Comparison of ENCODE assay signal across 2 cellular contexts in the genomic region with DNA sequence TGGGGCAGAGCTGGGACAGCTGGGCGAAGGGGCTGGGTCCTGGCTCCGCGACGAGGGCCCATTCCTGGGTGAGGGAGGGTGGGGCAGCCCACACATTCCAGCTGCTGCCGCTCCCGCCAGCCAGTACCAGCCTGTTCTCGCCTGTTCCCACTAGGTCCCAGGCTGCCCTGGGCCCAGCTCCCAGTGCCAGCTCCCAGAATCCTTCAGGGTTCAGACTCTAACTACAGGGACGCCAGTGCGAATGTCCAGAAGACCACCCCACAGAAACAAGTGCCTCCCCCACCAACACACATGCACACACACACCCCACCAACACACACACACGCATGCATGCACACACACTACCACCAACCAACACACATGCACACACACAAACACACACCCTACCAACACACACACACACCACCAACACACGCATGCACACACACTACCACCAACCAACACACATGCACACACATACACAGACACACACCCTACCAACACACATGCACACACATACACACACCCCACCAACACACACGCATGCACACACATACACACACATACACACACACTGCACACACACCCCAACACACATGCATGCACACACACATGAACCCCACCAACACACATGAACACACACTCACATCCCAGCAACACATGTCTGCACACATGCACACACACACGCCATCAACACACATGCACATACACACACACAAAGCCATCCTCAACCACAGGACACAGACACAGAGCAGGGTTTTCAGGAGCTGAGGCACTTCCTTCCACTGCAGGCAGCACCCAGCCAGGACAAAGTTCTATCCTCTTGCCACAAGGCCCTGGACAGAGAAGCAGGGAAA.
TF ChIP-seq lines count a peak whose summit lies in the region.

No MANE protein-coding gene starts in this region.

TF ChIP-seq in SK-N-SH, 30 proteins besides CTCF, POLR2A, EP300 and RAD21 (continued from another document):
- no peak for TF ChIP-seq SIN3A (IDR thresholded peaks at IDR 0.05; ENCODE audit: borderline replicate concordance, low read depth, low read length)
- TF ChIP-seq TEAD4 (IDR thresholded peaks at IDR 0.05; ENCODE audit: borderline replicate concordance, insufficient read depth), result no peak
- no peak for TF ChIP-seq FOXJ3 (CRISPR knock-in tag; IDR thresholded peaks at IDR 0.05)
- TF ChIP-seq MXI1 (IDR thresholded peaks at IDR 0.05; ENCODE audit: low read depth, low read length), result no peak
- TF ChIP-seq, protein P1, sequence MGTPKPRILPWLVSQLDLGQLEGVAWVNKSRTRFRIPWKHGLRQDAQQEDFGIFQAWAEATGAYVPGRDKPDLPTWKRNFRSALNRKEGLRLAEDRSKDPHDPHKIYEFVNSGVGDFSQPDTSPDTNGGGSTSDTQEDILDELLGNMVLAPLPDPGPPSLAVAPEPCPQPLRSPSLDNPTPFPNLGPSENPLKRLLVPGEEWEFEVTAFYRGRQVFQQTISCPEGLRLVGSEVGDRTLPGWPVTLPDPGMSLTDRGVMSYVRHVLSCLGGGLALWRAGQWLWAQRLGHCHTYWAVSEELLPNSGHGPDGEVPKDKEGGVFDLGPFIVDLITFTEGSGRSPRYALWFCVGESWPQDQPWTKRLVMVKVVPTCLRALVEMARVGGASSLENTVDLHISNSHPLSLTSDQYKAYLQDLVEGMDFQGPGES (IDR thresholded peaks at IDR 0.05; ENCODE audit: low read depth, low read length), result no peak
- no peak for TF ChIP-seq POLR2AphosphoS5 (IDR thresholded peaks at IDR 0.05; ENCODE audit: low read depth, low read length)
- TF ChIP-seq, protein P2, sequence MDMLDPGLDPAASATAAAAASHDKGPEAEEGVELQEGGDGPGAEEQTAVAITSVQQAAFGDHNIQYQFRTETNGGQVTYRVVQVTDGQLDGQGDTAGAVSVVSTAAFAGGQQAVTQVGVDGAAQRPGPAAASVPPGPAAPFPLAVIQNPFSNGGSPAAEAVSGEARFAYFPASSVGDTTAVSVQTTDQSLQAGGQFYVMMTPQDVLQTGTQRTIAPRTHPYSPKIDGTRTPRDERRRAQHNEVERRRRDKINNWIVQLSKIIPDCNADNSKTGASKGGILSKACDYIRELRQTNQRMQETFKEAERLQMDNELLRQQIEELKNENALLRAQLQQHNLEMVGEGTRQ (IDR thresholded peaks at IDR 0.05; ENCODE audit: borderline replicate concordance, low read depth, low read length), result no peak
- TF ChIP-seq, protein P3, sequence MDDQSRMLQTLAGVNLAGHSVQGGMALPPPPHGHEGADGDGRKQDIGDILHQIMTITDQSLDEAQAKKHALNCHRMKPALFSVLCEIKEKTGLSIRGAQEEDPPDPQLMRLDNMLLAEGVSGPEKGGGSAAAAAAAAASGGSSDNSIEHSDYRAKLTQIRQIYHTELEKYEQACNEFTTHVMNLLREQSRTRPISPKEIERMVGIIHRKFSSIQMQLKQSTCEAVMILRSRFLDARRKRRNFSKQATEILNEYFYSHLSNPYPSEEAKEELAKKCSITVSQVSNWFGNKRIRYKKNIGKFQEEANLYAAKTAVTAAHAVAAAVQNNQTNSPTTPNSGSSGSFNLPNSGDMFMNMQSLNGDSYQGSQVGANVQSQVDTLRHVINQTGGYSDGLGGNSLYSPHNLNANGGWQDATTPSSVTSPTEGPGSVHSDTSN (IDR thresholded peaks at IDR 0.05), result no peak
- TF ChIP-seq GABPA (IDR thresholded peaks at IDR 0.05; ENCODE audit: low read depth), result no peak
- TF ChIP-seq TAF1 (IDR thresholded peaks at IDR 0.05; ENCODE audit: borderline replicate concordance, low read depth, low read length), result no peak
- TF ChIP-seq EZH2phosphoT487 (IDR thresholded peaks at IDR 0.05; ENCODE audit: borderline replicate concordance, low read depth), result no peak
- no peak for TF ChIP-seq JUND (IDR thresholded peaks at IDR 0.05)
TF ChIP-seq in SK-N-SH: peak in this region for 0.

TF ChIP-seq in SK-N-SH treated with all-trans-retinoic acid at 6 μM for 48 hours, 23 proteins besides CTCF, POLR2A, EP300 and RAD21 (continued from another document):
- TF ChIP-seq, protein P4, sequence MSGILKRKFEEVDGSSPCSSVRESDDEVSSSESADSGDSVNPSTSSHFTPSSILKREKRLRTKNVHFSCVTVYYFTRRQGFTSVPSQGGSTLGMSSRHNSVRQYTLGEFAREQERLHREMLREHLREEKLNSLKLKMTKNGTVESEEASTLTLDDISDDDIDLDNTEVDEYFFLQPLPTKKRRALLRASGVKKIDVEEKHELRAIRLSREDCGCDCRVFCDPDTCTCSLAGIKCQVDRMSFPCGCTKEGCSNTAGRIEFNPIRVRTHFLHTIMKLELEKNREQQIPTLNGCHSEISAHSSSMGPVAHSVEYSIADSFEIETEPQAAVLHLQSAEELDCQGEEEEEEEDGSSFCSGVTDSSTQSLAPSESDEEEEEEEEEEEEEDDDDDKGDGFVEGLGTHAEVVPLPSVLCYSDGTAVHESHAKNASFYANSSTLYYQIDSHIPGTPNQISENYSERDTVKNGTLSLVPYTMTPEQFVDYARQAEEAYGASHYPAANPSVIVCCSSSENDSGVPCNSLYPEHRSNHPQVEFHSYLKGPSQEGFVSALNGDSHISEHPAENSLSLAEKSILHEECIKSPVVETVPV (CRISPR knock-in tag; IDR thresholded peaks at IDR 0.05), result no peak
- TF ChIP-seq, protein P5, sequence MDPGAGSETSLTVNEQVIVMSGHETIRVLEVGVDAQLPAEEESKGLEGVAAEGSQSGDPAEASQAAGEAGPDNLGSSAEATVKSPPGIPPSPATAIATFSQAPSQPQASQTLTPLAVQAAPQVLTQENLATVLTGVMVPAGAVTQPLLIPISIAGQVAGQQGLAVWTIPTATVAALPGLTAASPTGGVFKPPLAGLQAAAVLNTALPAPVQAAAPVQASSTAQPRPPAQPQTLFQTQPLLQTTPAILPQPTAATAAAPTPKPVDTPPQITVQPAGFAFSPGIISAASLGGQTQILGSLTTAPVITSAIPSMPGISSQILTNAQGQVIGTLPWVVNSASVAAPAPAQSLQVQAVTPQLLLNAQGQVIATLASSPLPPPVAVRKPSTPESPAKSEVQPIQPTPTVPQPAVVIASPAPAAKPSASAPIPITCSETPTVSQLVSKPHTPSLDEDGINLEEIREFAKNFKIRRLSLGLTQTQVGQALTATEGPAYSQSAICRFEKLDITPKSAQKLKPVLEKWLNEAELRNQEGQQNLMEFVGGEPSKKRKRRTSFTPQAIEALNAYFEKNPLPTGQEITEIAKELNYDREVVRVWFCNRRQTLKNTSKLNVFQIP (CRISPR knock-in tag; IDR thresholded peaks at IDR 0.05; ENCODE audit: borderline replicate concordance, low read depth), result no peak
- TF ChIP-seq, protein P6, sequence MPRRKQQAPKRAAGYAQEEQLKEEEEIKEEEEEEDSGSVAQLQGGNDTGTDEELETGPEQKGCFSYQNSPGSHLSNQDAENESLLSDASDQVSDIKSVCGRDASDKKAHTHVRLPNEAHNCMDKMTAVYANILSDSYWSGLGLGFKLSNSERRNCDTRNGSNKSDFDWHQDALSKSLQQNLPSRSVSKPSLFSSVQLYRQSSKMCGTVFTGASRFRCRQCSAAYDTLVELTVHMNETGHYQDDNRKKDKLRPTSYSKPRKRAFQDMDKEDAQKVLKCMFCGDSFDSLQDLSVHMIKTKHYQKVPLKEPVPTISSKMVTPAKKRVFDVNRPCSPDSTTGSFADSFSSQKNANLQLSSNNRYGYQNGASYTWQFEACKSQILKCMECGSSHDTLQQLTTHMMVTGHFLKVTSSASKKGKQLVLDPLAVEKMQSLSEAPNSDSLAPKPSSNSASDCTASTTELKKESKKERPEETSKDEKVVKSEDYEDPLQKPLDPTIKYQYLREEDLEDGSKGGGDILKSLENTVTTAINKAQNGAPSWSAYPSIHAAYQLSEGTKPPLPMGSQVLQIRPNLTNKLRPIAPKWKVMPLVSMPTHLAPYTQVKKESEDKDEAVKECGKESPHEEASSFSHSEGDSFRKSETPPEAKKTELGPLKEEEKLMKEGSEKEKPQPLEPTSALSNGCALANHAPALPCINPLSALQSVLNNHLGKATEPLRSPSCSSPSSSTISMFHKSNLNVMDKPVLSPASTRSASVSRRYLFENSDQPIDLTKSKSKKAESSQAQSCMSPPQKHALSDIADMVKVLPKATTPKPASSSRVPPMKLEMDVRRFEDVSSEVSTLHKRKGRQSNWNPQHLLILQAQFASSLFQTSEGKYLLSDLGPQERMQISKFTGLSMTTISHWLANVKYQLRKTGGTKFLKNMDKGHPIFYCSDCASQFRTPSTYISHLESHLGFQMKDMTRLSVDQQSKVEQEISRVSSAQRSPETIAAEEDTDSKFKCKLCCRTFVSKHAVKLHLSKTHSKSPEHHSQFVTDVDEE (CRISPR knock-in tag; IDR thresholded peaks at IDR 0.05), result no peak
- TF ChIP-seq BACH2 (CRISPR knock-in tag; IDR thresholded peaks at IDR 0.05; ENCODE audit: borderline replicate concordance) (no peak), OSR1 (CRISPR knock-in tag; IDR thresholded peaks at IDR 0.05) (no peak), ESRRG (CRISPR knock-in tag; IDR thresholded peaks at IDR 0.05) (no peak), ZFP3 (CRISPR knock-in tag; IDR thresholded peaks at IDR 0.05) (no peak), ZNF565 (CRISPR knock-in tag; conservative IDR thresholded peaks at IDR 0.05; ENCODE audit: low read depth) (no peak), ARNTL (CRISPR knock-in tag; IDR thresholded peaks at IDR 0.05; ENCODE audit: borderline replicate concordance, low read depth) (no peak), CSDC2 (CRISPR knock-in tag; IDR thresholded peaks at IDR 0.05) (no peak), TCF4 (CRISPR knock-in tag; IDR thresholded peaks at IDR 0.05; ENCODE audit: borderline replicate concordance) (no peak), SNAI2 (CRISPR knock-in tag; IDR thresholded peaks at IDR 0.05) (no peak), PPARA (CRISPR knock-in tag; IDR thresholded peaks at IDR 0.05; ENCODE audit: borderline replicate concordance) (no peak), ZNF8 (CRISPR knock-in tag; IDR thresholded peaks at IDR 0.05) (no peak), ZNF70 (CRISPR knock-in tag; IDR thresholded peaks at IDR 0.05) (no peak), RARB (CRISPR knock-in tag; IDR thresholded peaks at IDR 0.05) (no peak)
- TF ChIP-seq, protein P7, sequence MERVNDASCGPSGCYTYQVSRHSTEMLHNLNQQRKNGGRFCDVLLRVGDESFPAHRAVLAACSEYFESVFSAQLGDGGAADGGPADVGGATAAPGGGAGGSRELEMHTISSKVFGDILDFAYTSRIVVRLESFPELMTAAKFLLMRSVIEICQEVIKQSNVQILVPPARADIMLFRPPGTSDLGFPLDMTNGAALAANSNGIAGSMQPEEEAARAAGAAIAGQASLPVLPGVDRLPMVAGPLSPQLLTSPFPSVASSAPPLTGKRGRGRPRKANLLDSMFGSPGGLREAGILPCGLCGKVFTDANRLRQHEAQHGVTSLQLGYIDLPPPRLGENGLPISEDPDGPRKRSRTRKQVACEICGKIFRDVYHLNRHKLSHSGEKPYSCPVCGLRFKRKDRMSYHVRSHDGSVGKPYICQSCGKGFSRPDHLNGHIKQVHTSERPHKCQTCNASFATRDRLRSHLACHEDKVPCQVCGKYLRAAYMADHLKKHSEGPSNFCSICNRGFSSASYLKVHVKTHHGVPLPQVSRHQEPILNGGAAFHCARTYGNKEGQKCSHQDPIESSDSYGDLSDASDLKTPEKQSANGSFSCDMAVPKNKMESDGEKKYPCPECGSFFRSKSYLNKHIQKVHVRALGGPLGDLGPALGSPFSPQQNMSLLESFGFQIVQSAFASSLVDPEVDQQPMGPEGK (CRISPR knock-in tag; IDR thresholded peaks at IDR 0.05; ENCODE audit: borderline replicate concordance), result no peak
- TF ChIP-seq, protein P8, sequence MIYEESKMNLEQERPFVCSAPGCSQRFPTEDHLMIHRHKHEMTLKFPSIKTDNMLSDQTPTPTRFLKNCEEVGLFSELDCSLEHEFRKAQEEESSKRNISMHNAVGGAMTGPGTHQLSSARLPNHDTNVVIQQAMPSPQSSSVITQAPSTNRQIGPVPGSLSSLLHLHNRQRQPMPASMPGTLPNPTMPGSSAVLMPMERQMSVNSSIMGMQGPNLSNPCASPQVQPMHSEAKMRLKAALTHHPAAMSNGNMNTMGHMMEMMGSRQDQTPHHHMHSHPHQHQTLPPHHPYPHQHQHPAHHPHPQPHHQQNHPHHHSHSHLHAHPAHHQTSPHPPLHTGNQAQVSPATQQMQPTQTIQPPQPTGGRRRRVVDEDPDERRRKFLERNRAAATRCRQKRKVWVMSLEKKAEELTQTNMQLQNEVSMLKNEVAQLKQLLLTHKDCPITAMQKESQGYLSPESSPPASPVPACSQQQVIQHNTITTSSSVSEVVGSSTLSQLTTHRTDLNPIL (CRISPR knock-in tag; IDR thresholded peaks at IDR 0.05; ENCODE audit: low read depth), result no peak
